8 cellular contexts compared by ENCODE assay signal in genomic region chr7:151429555-151430331, GRCh38. TPM values are rescaled to one million over a fixed set of nuclear protein-coding genes. Genes with fewer than 3 reads are reported as not detected.
DNase-seq lines count a peak whose midpoint lies in the region; ATAC-seq lines count a peak whose summit lies in the region.

No MANE protein-coding gene starts in this region.

- H3K18ac ChIP-seq in trophoblast cell (ENCODE audit: low read length): no peak overlapping the region

- H3K14ac ChIP-seq in trophoblast cell (ENCODE audit: low read length): peak overlapping the region; percentile 54

- no peaks in the 10 kb centered on the region for H3K36me3 Mint-ChIP-seq in activated naive CD8-positive, alpha-beta T cell
- no peaks in the 10 kb centered on the region for H3K36me3 Mint-ChIP-seq in stimulated activated memory B cell treated with anti-CD40 and anti-IgM and Interleukin-4, amounts not matched to agents 10 μg/mL and 1 μg/mL and 100 μg/mL, for 72 hours

- DNase-seq in stimulated activated CD4-positive, alpha-beta T cell treated with anti-CD3 and anti-CD28 coated beads, Interleukin-1b, Interleukin-23, amount 100 ng/mL, for 48 hours: peak; percentile 22
- DNase-seq in stimulated activated CD4-positive, alpha-beta T cell treated with anti-CD3 and anti-CD28 coated beads, Interleukin-12 subunit alpha, Interleukin-12 subunit beta, amount 100 ng/mL, for 4 hours: no peak
- peak; percentile 73 for DNase-seq in NCI-H345 (lab: John Stamatoyannopoulos, UW)
- DNase-seq in trophoblast cell: no peak

- no peak overlapping the region for H2BK120ac ChIP-seq in trophoblast cell (ENCODE audit: insufficient read depth, low read length, poor library complexity)

- H2AFZ ChIP-seq in trophoblast cell (ENCODE audit: insufficient read depth, low read length, poor library complexity): no peak overlapping the region

- peaks cover 22% of the 10 kb centered on the region for H3K79me1 ChIP-seq in trophoblast cell (ENCODE audit: low read length)

- H3K36me3 ChIP-seq in trophoblast cell (ENCODE audit: control insufficient read depth in 1 of 2, insufficient read depth in 2 of 2, low read length in 2 of 2): no peaks in the 10 kb centered on the region

- no CpG with 5 or more reads among the region's 10 CpGs for WGBS in trophoblast cell (ENCODE audit: extremely low coverage, insufficient coverage, insufficient read length)

- no peaks in the 10 kb centered on the region for H3K9me3 ChIP-seq in trophoblast cell (ENCODE audit: insufficient read depth, low read depth, low read length)

- no peak overlapping the region for H4K12ac ChIP-seq in trophoblast cell (ENCODE audit: low read depth, low read length)

- peak overlapping the region; percentile 55 for H3K27ac Mint-ChIP-seq in activated naive CD8-positive, alpha-beta T cell
- H3K27ac Mint-ChIP-seq in stimulated activated memory B cell treated with anti-CD40 and anti-IgM and Interleukin-4, amounts not matched to agents 10 μg/mL and 1 μg/mL and 100 μg/mL, for 72 hours: no peak overlapping the region

- no peak overlapping the region for H3K23ac ChIP-seq in trophoblast cell (ENCODE audit: low read length)

- H3K27ac ChIP-seq in trophoblast cell (ENCODE audit: low read depth, low read length): no peak overlapping the region

- H3K4me3 Mint-ChIP-seq in activated naive CD8-positive, alpha-beta T cell: peak overlapping the region; percentile 51
- no peak overlapping the region for H3K4me3 Mint-ChIP-seq in stimulated activated memory B cell treated with anti-CD40 and anti-IgM and Interleukin-4, amounts not matched to agents 10 μg/mL and 1 μg/mL and 100 μg/mL, for 72 hours

- peaks cover 62% of the 10 kb centered on the region for H3K4me1 Mint-ChIP-seq in activated naive CD8-positive, alpha-beta T cell (ENCODE audit: low read depth)
- peaks cover 24% of the 10 kb centered on the region for H3K4me1 Mint-ChIP-seq in stimulated activated memory B cell treated with anti-CD40 and anti-IgM and Interleukin-4, amounts not matched to agents 10 μg/mL and 1 μg/mL and 100 μg/mL, for 72 hours

- H3K79me2 ChIP-seq in trophoblast cell (ENCODE audit: control insufficient read depth, insufficient read depth, low read length, poor library complexity): peaks cover 3% of the 10 kb centered on the region

- H3K9me3 Mint-ChIP-seq in activated naive CD8-positive, alpha-beta T cell (ENCODE audit: low read depth): no peaks in the 10 kb centered on the region
- no peaks in the 10 kb centered on the region for H3K9me3 Mint-ChIP-seq in stimulated activated memory B cell treated with anti-CD40 and anti-IgM and Interleukin-4, amounts not matched to agents 10 μg/mL and 1 μg/mL and 100 μg/mL, for 72 hours

- H3K27me3 Mint-ChIP-seq in activated naive CD8-positive, alpha-beta T cell: no peaks in the 10 kb centered on the region
- H3K27me3 Mint-ChIP-seq in stimulated activated memory B cell treated with anti-CD40 and anti-IgM and Interleukin-4, amounts not matched to agents 10 μg/mL and 1 μg/mL and 100 μg/mL, for 72 hours: peaks cover 50% of the 10 kb centered on the region

- H2BK12ac ChIP-seq in trophoblast cell (ENCODE audit: low read length): peak overlapping the region; percentile 42

- H3K4me2 ChIP-seq in trophoblast cell (ENCODE audit: low read length): no peak overlapping the region

- no peak overlapping the region for H3K4me3 ChIP-seq in trophoblast cell (ENCODE audit: low read depth, low read length)

- no peak overlapping the region for H4K91ac ChIP-seq in trophoblast cell (ENCODE audit: low read depth, low read length)

- no peak overlapping the region for H4K8ac ChIP-seq in trophoblast cell (ENCODE audit: low read depth, low read length)

- no peak overlapping the region for H3K4ac ChIP-seq in trophoblast cell (ENCODE audit: low read depth, low read length)

- ATAC-seq in stimulated activated memory B cell treated with anti-CD40 and anti-IgM and Interleukin-4, amounts not matched to agents 10 μg/mL and 1 μg/mL and 100 μg/mL, for 72 hours: no peak
- ATAC-seq in GM21717 (IDR thresholded peaks at IDR 0.05; ENCODE audit: unreplicated experiment) (no peak), GM19023 (IDR thresholded peaks at IDR 0.05; ENCODE audit: unreplicated experiment) (no peak)

- no peaks in the 10 kb centered on the region for H3K27me3 ChIP-seq in trophoblast cell (ENCODE audit: insufficient read depth, low read length)

- no peak overlapping the region for H3K9ac ChIP-seq in trophoblast cell (ENCODE audit: low read length)

- H2BK5ac ChIP-seq in trophoblast cell (ENCODE audit: low read depth, low read length, poor library complexity): no peak overlapping the region

- H2AK5ac ChIP-seq in trophoblast cell (ENCODE audit: low read length): no peak overlapping the region

- peaks cover 32 to 35% of the 10 kb centered on the region in 2 experiments for H3K4me1 ChIP-seq in trophoblast cell (ENCODE audit: control insufficient read depth in 1 of 2, insufficient read depth in 2 of 2, low read length in 2 of 2)

RNA-seq across cellular contexts. Expression of gene CRYGN, which starts 10.2 kb away (rescaled TPM):
- polyA plus RNA-seq in trophoblast cell (2013): 0.16 and 0.26 TPM in 2 replicates

RNA-seq across cellular contexts. Expression of gene WDR86, which starts 19.9 kb away (rescaled TPM):
- 6.0 and 7.3 TPM in 2 replicates for polyA plus RNA-seq in trophoblast cell (2013)

Comparison
In these comparisons a context has a peak if more than half of its experiments do, and no peak if none do; other contexts are left out.
1. DNase-seq: peak in stimulated activated CD4-positive, alpha-beta T cell treated with anti-CD3 and anti-CD28 coated beads, Interleukin-1b, Interleukin-23, amount 100 ng/mL, for 48 hours (single experiment) and NCI-H345 (single experiment); none in stimulated activated CD4-positive, alpha-beta T cell treated with anti-CD3 and anti-CD28 coated beads, Interleukin-12 subunit alpha, Interleukin-12 subunit beta, amount 100 ng/mL, for 4 hours (single experiment) and trophoblast cell (0 of 2).